In genomic region chr1:115647507-115647906, GRCh38 we compare ENCODE assay signal across 17 cellular contexts. TPM values are rescaled to one million over a fixed set of nuclear protein-coding genes. Genes with fewer than 3 reads are reported as not detected.
DNase-seq lines count a peak whose midpoint lies in the region; ATAC-seq, FAIRE-seq and TF ChIP-seq lines count a peak whose summit lies in the region.
"Had no signal": no experiment of that assay in that cellular context is flagged by ENCODE, and none has a peak within 500 bp of the region (broad histone marks: within the 10 kb centered on the region; RNA-seq: fewer than 3 reads in every experiment).

No MANE protein-coding gene starts in this region.

- H3K9me3 Mint-ChIP-seq in activated naive CD4-positive, alpha-beta T cell treated with anti-CD3 and anti-CD28 coated beads, Interleukin-2, amount 50 U/mL, for 72 hours, result no peaks in the 10 kb centered on the region
- H3K9me3 Mint-ChIP-seq: nephron had no signal

- BruUV-seq in K562 (replicated peaks; lab: Mats Ljungman, UMichigan), result no TSS peak

- peaks cover 97% of the 10 kb centered on the region for H3K79me2 ChIP-seq in K562 (ENCODE audit: control insufficient read depth, insufficient read depth, low read length)

- no peak overlapping the region for H2AFZ ChIP-seq in K562 (ENCODE audit: low read depth, low read length)

- no peak for DNase-seq in activated naive CD4-positive, alpha-beta T cell treated with anti-CD3 and anti-CD28 coated beads, Interleukin-2, amount 50 U/mL, for 72 hours (ENCODE audit: low spot score in 2 of 2)
- DNase-seq in activated naive CD4-positive, alpha-beta T cell treated with anti-CD3 and anti-CD28 coated beads, Interleukin-2, amount 50 U/mL, for 16 hours, result no peak
- DNase-seq in K562 (ENCODE audit: extremely low read depth in 1 of 4, low spot score in 3 of 4) (peak; percentile 49 to 56 (median 52)), transverse colon (no peak), substantia nigra (lab: John Stamatoyannopoulos, UW) (no peak), G401 (ENCODE audit: low spot score) (no peak)
- DNase-seq: Caco-2, MV-4-11, NCI-H2029, NCI-H446 treated with DMSO at 0.1 percent for 48 hours, spleen had no signal

- H3K36me3 Mint-ChIP-seq in activated naive CD4-positive, alpha-beta T cell treated with anti-CD3 and anti-CD28 coated beads, Interleukin-2, amount 50 U/mL, for 72 hours, result no peaks in the 10 kb centered on the region

- H3K9me3 ChIP-seq in KOPT-K1 (ENCODE audit: insufficient read depth, low read length, poor library complexity, severe bottlenecking) (no peaks in the 10 kb centered on the region), K562 (replicated peaks; ENCODE audit: control insufficient read depth, insufficient read depth, low read depth, low read length) (no peaks in the 10 kb centered on the region), transverse colon (no peaks in the 10 kb centered on the region)
- H3K9me3 ChIP-seq: Caco-2, heart right ventricle, spleen had no signal

- H3K27me3 ChIP-seq in K562 (ENCODE audit: control insufficient read depth in 2 of 2, insufficient read depth in 2 of 2, low read length in 2 of 2), result no peaks in the 10 kb centered on the region
- no peaks in the 10 kb centered on the region for H3K27me3 ChIP-seq in transverse colon
- H3K27me3 ChIP-seq: cardiac muscle cell, heart right ventricle had no signal

- POLR2A ChIA-PET in K562 (lab: Yijun Ruan, JAX), result interaction anchor here (0.8 kb wide), 1 partner anchor 9 kb away, joined by 3 read pairs; no protein-coding TSS in a partner anchor

- TF ChIP-seq EP300 in K562 (IDR thresholded peaks at IDR 0.05; ENCODE audit: low read length) (no peak), transverse colon (IDR thresholded peaks at IDR 0.05; ENCODE audit: low read depth) (no peak)

- intact Hi-C loops in K562 (cut with micrococcal nuclease) (no loop called here), transverse colon (cut with DNase I; ENCODE audit: low total_unique reads) (no loop called here)

- H3K27ac Mint-ChIP-seq in activated naive CD4-positive, alpha-beta T cell treated with anti-CD3 and anti-CD28 coated beads, Interleukin-2, amount 50 U/mL, for 72 hours, result no peak overlapping the region
- H3K27ac Mint-ChIP-seq: nephron had no signal

- no peaks in the 10 kb centered on the region; the same call in 1 of the 2 replicates for H4K20me1 ChIP-seq in K562 (replicated peaks; ENCODE audit: control insufficient read depth, insufficient read depth, low read length)

- WGBS in K562 (ENCODE audit: insufficient coverage, low coverage, missing lambda C conversion rate), result 9% methylated on average over 2 of the region's 2 CpGs
- 24 to 27% methylated on average over 2 of the region's 2 CpGs for WGBS in transverse colon (ENCODE audit: low coverage in 1 of 2), 2 donors

- in situ Hi-C loops in K562 (cut with MboI) (no loop called here), transverse colon (cut with MboI; ENCODE audit: low pct_ligation_motif_present in 1 of 4, low pct_unique_long_range_greater_than_20kb in 1 of 4, low sequenced_read_pairs in 3 of 4) (no loop called here), G401 (cut with HindIII; ENCODE audit: low sequenced_read_pairs) (no loop called here)

- H3K4me3 ChIP-seq in K562 (no peak overlapping the region), transverse colon (no peak overlapping the region)
- H3K4me3 ChIP-seq: cardiac muscle cell, heart right ventricle, spleen had no signal

- TF ChIP-seq POLR2A in K562 (conservative IDR thresholded peaks at IDR 0.05) (no peak), transverse colon (IDR thresholded peaks at IDR 0.05) (no peak)

- H3K9me1 ChIP-seq in K562 (ENCODE audit: control insufficient read depth, insufficient read depth, low read length), result peaks cover 3% of the 10 kb centered on the region

- FAIRE-seq in K562 (lab: Jason Lieb, UNC), result no peak
- FAIRE-seq: islet of Langerhans had no signal

- H3K4me1 ChIP-seq in K562 (replicated peaks in 1 of 2; ENCODE audit: control insufficient read depth in 2 of 2, insufficient read depth in 2 of 2, low read length in 2 of 2) (peaks cover 28 to 71% of the 10 kb centered on the region in 2 experiments), transverse colon (peaks cover 29 to 83% (median 42%) of the 10 kb centered on the region in 4 donors)

- TF ChIP-seq CTCF in K562 (IDR thresholded peaks at IDR 0.05 in 2 of 3, conservative IDR thresholded peaks at IDR 0.05 in 1 of 3; ENCODE audit: insufficient read depth in 2 of 3, low read depth in 1 of 3, low read length in 3 of 3) (peak in 1 of 3 experiments; percentile 12; a peak in 1 of 6 replicates), transverse colon (IDR thresholded peaks at IDR 0.05) (no peak)

- no peak overlapping the region for H3K9ac ChIP-seq in K562 (ENCODE audit: insufficient read depth in 1 of 2, low read depth in 2 of 2, low read length in 2 of 2)

- no peak for TF ChIP-seq RAD21 in K562 (CRISPR knock-in tag; conservative IDR thresholded peaks at IDR 0.05 in 1 of 2, IDR thresholded peaks at IDR 0.05 in 1 of 2)

- peak; percentile 72 to 73 for ATAC-seq in activated naive CD4-positive, alpha-beta T cell treated with anti-CD3 and anti-CD28 coated beads, Interleukin-2, amount 50 U/mL, for 72 hours
- peak; percentile 64 for ATAC-seq in K562
- no peak for ATAC-seq in HG02852 (IDR thresholded peaks at IDR 0.05; ENCODE audit: unreplicated experiment)

- CTCF ChIA-PET in K562 (lab: Yijun Ruan, JAX; ENCODE audit: low intra/inter-chr PET ratio), result no interaction called here

- peak overlapping the region; percentile 69; the same call in 1 of the 2 replicates for H3K4me2 ChIP-seq in K562 (ENCODE audit: insufficient read depth, low read length)

- peak overlapping the region; percentile 84 for H3K27ac ChIP-seq in KOPT-K1 (ENCODE audit: low read depth, low read length, poor library complexity, severe bottlenecking)
- no peak overlapping the region for H3K27ac ChIP-seq in K562 (ENCODE audit: extremely low read depth, low read depth, low read length)
- peak overlapping the region in 3 of 4 donors; percentile 13 to 29 (median 24) for H3K27ac ChIP-seq in transverse colon
- no peak overlapping the region for H3K27ac ChIP-seq in substantia nigra (ENCODE audit: low read depth, low read length, poor library complexity, severe bottlenecking)
- H3K27ac ChIP-seq: spleen had no signal

- H3K36me3 ChIP-seq in KOPT-K1 (ENCODE audit: insufficient read depth, low read length) (peaks cover 20% of the 10 kb centered on the region), K562 (ENCODE audit: control insufficient read depth, insufficient read depth, low read length) (peaks cover 25% of the 10 kb centered on the region), transverse colon (no peaks in the 10 kb centered on the region)
- H3K36me3 ChIP-seq: cardiac muscle cell had no signal

TF ChIP-seq in K562, 482 proteins besides CTCF, POLR2A, EP300 and RAD21 (continues in another document):
- TF ChIP-seq, protein P1, sequence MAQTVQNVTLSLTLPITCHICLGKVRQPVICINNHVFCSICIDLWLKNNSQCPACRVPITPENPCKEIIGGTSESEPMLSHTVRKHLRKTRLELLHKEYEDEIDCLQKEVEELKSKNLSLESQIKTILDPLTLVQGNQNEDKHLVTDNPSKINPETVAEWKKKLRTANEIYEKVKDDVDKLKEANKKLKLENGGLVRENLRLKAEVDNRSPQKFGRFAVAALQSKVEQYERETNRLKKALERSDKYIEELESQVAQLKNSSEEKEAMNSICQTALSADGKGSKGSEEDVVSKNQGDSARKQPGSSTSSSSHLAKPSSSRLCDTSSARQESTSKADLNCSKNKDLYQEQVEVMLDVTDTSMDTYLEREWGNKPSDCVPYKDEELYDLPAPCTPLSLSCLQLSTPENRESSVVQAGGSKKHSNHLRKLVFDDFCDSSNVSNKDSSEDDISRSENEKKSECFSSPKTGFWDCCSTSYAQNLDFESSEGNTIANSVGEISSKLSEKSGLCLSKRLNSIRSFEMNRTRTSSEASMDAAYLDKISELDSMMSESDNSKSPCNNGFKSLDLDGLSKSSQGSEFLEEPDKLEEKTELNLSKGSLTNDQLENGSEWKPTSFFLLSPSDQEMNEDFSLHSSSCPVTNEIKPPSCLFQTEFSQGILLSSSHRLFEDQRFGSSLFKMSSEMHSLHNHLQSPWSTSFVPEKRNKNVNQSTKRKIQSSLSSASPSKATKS (CRISPR knock-in tag; IDR thresholded peaks at IDR 0.05), result no peak
- no peak for TF ChIP-seq DMBX1 (CRISPR knock-in tag; IDR thresholded peaks at IDR 0.05; ENCODE audit: borderline replicate concordance)
- no peak for TF ChIP-seq ARID1B (IDR thresholded peaks at IDR 0.05)
- no peak for TF ChIP-seq U2AF2 (optimal IDR thresholded peaks at IDR 0.05; ENCODE audit: low read depth, low read length)

RNA-seq across cellular contexts. Expression of gene VANGL1, which starts 5.7 kb away (rescaled TPM):
- 1 to 10 TPM in 1 of 2 donors, under 1 TPM in 1; 0.48 to 1.4 TPM for total RNA-seq in activated naive CD4-positive, alpha-beta T cell treated with anti-CD3 and anti-CD28 coated beads, Interleukin-2, amount 50 U/mL, for 72 hours
- total RNA-seq in K562 (2011; cell fraction: chromatin; rRNA removed; ENCODE audit: low replicate concordance), result 20.7 and 22.7 TPM in 2 replicates
- 13.6 and 15.0 TPM in 2 replicates for total RNA-seq in K562 (2011; cell fraction: nucleolus; rRNA removed)
- 17.8 and 20.5 TPM in 2 replicates for total RNA-seq in K562 (2011; cell fraction: nucleoplasm; rRNA removed)
- total RNA-seq in K562 (2014; rRNA removed) (5.9 and 9.2 TPM in 2 replicates), K562 (2014; rRNA removed; fragmentation: Illumina TruSeq; extraction: Trizol) (9.3 and 10.4 TPM in 2 replicates), K562 (2015; rRNA removed; fragmentation: Illumina TruSeq; extraction: Trizol) (9.4 and 10.3 TPM in 2 replicates), K562 (2021) (12.7 and 12.9 TPM in 2 replicates), transverse colon (10 to 100 TPM in 3 of 4 donors, 1 to 10 TPM in 1; 5.6 to 26.9 (median 16.9) TPM)
- polyA plus RNA-seq in K562 (2011; rRNA removed) (8.6 and 9.6 TPM in 2 replicates), K562 (2014; fragmentation: Illumina TruSeq; extraction: Trizol) (11.1 and 12.8 TPM in 2 replicates), K562 (2014; fragmentation: Nextera tagmentation; extraction: Ambion mirVana) (1 to 10 TPM in 1 of 2 experiments, under 1 TPM in 1; 0.90 to 1.2 TPM), K562 (2014; rRNA removed) (6.0 and 10.2 TPM in 2 replicates)
- polyA plus RNA-seq in K562 (2011; cell fraction: cytosol; rRNA removed), result 10.2 and 10.6 TPM in 2 replicates
- 8.4 and 10.9 TPM in 2 replicates for polyA plus RNA-seq in K562 (2011; cell fraction: nucleus; rRNA removed)
- polyA plus RNA-seq in K562 (2012), result 8.2 and 9.1 TPM in 2 replicates
- 10.1 and 10.6 TPM in 2 replicates for polyA minus RNA-seq in K562 (2011; rRNA and poly(A)+ RNA removed)
- 4.4 and 7.1 TPM in 2 replicates for polyA minus RNA-seq in K562 (2011; cell fraction: cytosol; rRNA and poly(A)+ RNA removed)
- polyA minus RNA-seq in K562 (2011; cell fraction: nucleus; rRNA and poly(A)+ RNA removed), result 4.0 and 9.1 TPM in 2 replicates
- total RNA-seq in G401 (2014; rRNA removed; shearing (Covaris generic)), result 1.5 and 2.3 TPM in 2 replicates

Comparison
In these comparisons a context has a peak if more than half of its experiments do, and no peak if none do; other contexts are left out.
1. DNase-seq: peak in K562 (4 of 4); none in activated naive CD4-positive, alpha-beta T cell treated with anti-CD3 and anti-CD28 coated beads, Interleukin-2, amount 50 U/mL, for 72 hours (0 of 2), activated naive CD4-positive, alpha-beta T cell treated with anti-CD3 and anti-CD28 coated beads, Interleukin-2, amount 50 U/mL, for 16 hours (single experiment), transverse colon (single experiment), substantia nigra (0 of 49) and G401 (single experiment).
2. H3K27ac ChIP-seq: peak in KOPT-K1 (single experiment) and transverse colon (3 of 4); none in K562 (single experiment) and substantia nigra (single experiment).